In the genomic region with DNA sequence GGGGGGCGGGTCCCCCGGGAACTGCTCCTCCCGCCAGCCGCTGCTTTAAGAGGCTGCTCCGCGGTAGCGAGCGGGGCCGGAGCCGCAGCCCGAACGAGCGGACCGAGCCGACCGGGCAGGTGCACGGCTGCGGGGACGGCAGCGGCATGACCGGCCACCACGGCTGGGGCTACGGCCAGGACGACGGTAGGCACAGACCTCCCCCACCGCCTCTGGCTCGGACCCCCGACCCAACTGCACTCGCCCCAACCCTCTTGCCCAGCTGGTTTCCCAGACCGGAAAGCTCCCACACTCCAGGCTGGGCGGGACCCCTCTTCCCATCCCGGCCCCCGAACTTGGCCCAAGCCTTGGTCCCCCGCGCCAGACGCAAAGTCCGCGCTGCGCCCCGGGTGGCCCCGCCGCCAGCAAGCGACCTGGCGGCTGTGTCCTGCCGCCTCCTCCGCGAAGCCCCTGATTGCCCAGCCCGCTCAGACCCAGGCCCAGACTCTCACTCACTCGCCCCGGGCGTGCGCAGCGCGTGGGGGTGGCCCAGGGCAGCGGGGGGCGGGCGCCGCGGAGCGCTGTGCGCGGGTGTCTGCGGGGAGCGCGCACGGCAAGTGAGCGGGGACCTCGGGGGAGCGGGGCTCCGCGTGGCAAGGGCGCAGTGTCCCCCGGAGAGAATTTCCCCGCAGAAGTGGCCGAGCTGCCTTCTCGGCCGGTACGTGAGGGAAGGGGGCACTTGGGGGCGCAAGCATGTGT, we compare ENCODE assay signal across 1 cellular context.
TF ChIP-seq lines count a peak whose summit lies in the region.

CA7 (plus strand) TSS at position 73 of the 738 bp plus-strand sequence; CDS start at position 147, 74 bp downstream.

TF ChIP-seq in HepG2, 621 proteins besides CTCF, POLR2A, EP300 and RAD21 (continued from another document):
- TF ChIP-seq LCORL (IDR thresholded peaks at IDR 0.05) (no peak), LCORL (CRISPR knock-in tag; IDR thresholded peaks at IDR 0.05) (no peak), ATF7-NPFF (CRISPR knock-in tag; IDR thresholded peaks at IDR 0.05; ENCODE audit: low read depth) (0 out of 2 replicates have a peak, but pooled peaks have one; percentile 48), NCOA1 (CRISPR knock-in tag; IDR thresholded peaks at IDR 0.05) (no peak), SALL1 (CRISPR knock-in tag; IDR thresholded peaks at IDR 0.05) (0 out of 2 replicates have a peak, but pooled peaks have one; percentile 24), NONO (IDR thresholded peaks at IDR 0.05) (no peak), NONO (CRISPR knock-in tag; conservative IDR thresholded peaks at IDR 0.05) (peak; percentile 64; the same call in 1 of the 2 replicates), ZNF3 (CRISPR knock-in tag; IDR thresholded peaks at IDR 0.05) (no peak), HNRNPLL (IDR thresholded peaks at IDR 0.05; ENCODE audit: low read depth, low read length, poor library complexity, severe bottlenecking) (peak; percentile 52), ARNT2 (CRISPR knock-in tag; IDR thresholded peaks at IDR 0.05; ENCODE audit: low read depth) (0 out of 2 replicates have a peak, but pooled peaks have one; percentile 36), ASH2L (IDR thresholded peaks at IDR 0.05; ENCODE audit: insufficient read length, low read depth, low read length) (no peak), ZNF253 (CRISPR knock-in tag; IDR thresholded peaks at IDR 0.05; ENCODE audit: borderline replicate concordance) (no peak), ZFP91 (CRISPR knock-in tag; IDR thresholded peaks at IDR 0.05; ENCODE audit: borderline replicate concordance) (peak; percentile 26; the same call in 1 of the 2 replicates), ZNF331 (CRISPR knock-in tag; IDR thresholded peaks at IDR 0.05) (no peak), BORCS8-MEF2B (CRISPR knock-in tag; IDR thresholded peaks at IDR 0.05) (0 out of 2 replicates have a peak, but pooled peaks have one; percentile 11), ZNF616 (CRISPR knock-in tag; IDR thresholded peaks at IDR 0.05; ENCODE audit: low read depth) (no peak), SP4 (CRISPR knock-in tag; IDR thresholded peaks at IDR 0.05) (peak; percentile 48; the same call in 1 of the 2 replicates), ZNF777 (CRISPR knock-in tag; IDR thresholded peaks at IDR 0.05) (peak; percentile 51), ZNF205 (CRISPR knock-in tag; IDR thresholded peaks at IDR 0.05) (peak; percentile 51; the same call in 1 of the 2 replicates), HMGXB3 (CRISPR knock-in tag; IDR thresholded peaks at IDR 0.05; ENCODE audit: borderline replicate concordance) (no peak), ZNF547 (CRISPR knock-in tag; IDR thresholded peaks at IDR 0.05) (no peak), CBX5 (CRISPR knock-in tag; IDR thresholded peaks at IDR 0.05; ENCODE audit: borderline replicate concordance) (no peak), GABPB1 (CRISPR knock-in tag; IDR thresholded peaks at IDR 0.05) (peak; percentile 28; the same call in 1 of the 2 replicates), ZIK1 (CRISPR knock-in tag; IDR thresholded peaks at IDR 0.05; ENCODE audit: borderline replicate concordance, low read depth) (no peak), ZNF343 (CRISPR knock-in tag; IDR thresholded peaks at IDR 0.05) (peak; percentile 18; the same call in 1 of the 2 replicates)
- TF ChIP-seq, protein P1, sequence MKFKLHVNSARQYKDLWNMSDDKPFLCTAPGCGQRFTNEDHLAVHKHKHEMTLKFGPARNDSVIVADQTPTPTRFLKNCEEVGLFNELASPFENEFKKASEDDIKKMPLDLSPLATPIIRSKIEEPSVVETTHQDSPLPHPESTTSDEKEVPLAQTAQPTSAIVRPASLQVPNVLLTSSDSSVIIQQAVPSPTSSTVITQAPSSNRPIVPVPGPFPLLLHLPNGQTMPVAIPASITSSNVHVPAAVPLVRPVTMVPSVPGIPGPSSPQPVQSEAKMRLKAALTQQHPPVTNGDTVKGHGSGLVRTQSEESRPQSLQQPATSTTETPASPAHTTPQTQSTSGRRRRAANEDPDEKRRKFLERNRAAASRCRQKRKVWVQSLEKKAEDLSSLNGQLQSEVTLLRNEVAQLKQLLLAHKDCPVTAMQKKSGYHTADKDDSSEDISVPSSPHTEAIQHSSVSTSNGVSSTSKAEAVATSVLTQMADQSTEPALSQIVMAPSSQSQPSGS (CRISPR knock-in tag; IDR thresholded peaks at IDR 0.05) = no peak
- TF ChIP-seq, protein P2, sequence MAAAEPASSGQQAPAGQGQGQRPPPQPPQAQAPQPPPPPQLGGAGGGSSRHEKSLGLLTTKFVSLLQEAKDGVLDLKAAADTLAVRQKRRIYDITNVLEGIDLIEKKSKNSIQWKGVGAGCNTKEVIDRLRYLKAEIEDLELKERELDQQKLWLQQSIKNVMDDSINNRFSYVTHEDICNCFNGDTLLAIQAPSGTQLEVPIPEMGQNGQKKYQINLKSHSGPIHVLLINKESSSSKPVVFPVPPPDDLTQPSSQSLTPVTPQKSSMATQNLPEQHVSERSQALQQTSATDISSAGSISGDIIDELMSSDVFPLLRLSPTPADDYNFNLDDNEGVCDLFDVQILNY (CRISPR knock-in tag; conservative IDR thresholded peaks at IDR 0.05) = no peak
